Comparison of ENCODE assay signal across 27 cellular contexts in the genomic region with DNA sequence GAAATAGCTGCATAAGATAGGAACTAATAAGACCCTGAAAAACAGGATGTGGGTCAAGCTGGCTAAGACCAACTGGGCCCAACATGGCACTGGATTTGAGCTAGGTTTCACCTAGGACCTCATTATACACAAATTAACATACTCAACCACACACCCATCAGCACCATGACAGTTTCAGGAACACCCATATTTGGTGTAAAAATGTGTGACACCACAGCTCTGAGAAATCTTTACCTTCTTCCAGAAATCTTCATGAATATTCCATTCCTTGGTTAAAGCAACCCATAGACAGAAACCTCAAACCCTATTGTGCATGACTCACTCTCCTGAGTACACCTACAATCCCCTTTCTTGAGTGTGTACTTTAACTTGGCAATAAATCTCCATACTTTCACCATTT.
A peak's percentile ranks its signal among the peaks of the same experiment; 100 is the strongest.
DNase-seq lines count a peak whose midpoint lies in the region; ATAC-seq and TF ChIP-seq lines count a peak whose summit lies in the region.
"Had no signal": no experiment of that assay in that cellular context is flagged by ENCODE, and none has a peak within 500 bp of the region (broad histone marks: within the 10 kb centered on the region; RNA-seq: fewer than 3 reads in every experiment).

No MANE protein-coding gene starts in this region.

- H2AFZ ChIP-seq in PC-3 (ENCODE audit: low read length), result no peak overlapping the region

- H3K9ac ChIP-seq in PC-3 (ENCODE audit: low read length), result no peak overlapping the region

- no peaks in the 10 kb centered on the region for H3K27me3 Mint-ChIP-seq in activated CD4-positive, alpha-beta memory T cell treated with anti-CD3 and anti-CD28 coated beads, Interleukin-2, amount 10 ng/mL, durations not matched to agents 7 days and 5 days
- no peaks in the 10 kb centered on the region for H3K27me3 Mint-ChIP-seq in activated CD4-positive, alpha-beta memory T cell treated with anti-CD3 and anti-CD28 coated beads for 36 hours
- H3K27me3 Mint-ChIP-seq: activated CD4-positive, alpha-beta T cell treated with anti-CD3 and anti-CD28 coated beads, Interleukin-2, amount 10 ng/mL, durations not matched to agents 7 days and 5 days; activated naive CD4-positive, alpha-beta T cell treated with anti-CD3 and anti-CD28 coated beads, Interleukin-2, amount 50 U/mL, for 24 hours had no signal

- H3K27ac Mint-ChIP-seq in activated CD4-positive, alpha-beta memory T cell treated with anti-CD3 and anti-CD28 coated beads, Interleukin-2, amount 10 ng/mL, durations not matched to agents 7 days and 5 days, result peak overlapping the region; percentile 47
- H3K27ac Mint-ChIP-seq in activated CD4-positive, alpha-beta memory T cell treated with anti-CD3 and anti-CD28 coated beads for 36 hours, result no peak overlapping the region
- H3K27ac Mint-ChIP-seq: activated CD4-positive, alpha-beta T cell treated with anti-CD3 and anti-CD28 coated beads, Interleukin-2, amount 10 ng/mL, durations not matched to agents 7 days and 5 days; activated naive CD4-positive, alpha-beta T cell treated with anti-CD3 and anti-CD28 coated beads, Interleukin-2, amount 50 U/mL, for 24 hours had no signal

- CTCF ChIA-PET in activated CD4-positive, alpha-beta memory T cell treated with anti-CD3 and anti-CD28 coated beads, Interleukin-2, amount 10 ng/mL, durations not matched to agents 7 days and 5 days (lab: Charles Lee), result no interaction called here
- CTCF ChIA-PET in activated CD4-positive, alpha-beta memory T cell treated with anti-CD3 and anti-CD28 coated beads for 36 hours (lab: Charles Lee), result no interaction called here
- CTCF ChIA-PET in PC-3 (lab: Charles Lee), result no interaction called here

- H3K27ac ChIP-seq in PC-3 (ENCODE audit: low read length), result no peak overlapping the region
- H3K27ac ChIP-seq: A549, breast epithelium, spleen, upper lobe of right lung had no signal

- in situ Hi-C loops in astrocyte of the cerebellum (cut with HindIII; ENCODE audit: low sequenced_read_pairs), result no loop called here

- H3K4me1 ChIP-seq in PC-3 (ENCODE audit: insufficient read depth, low read length), result peaks cover 49% of the 10 kb centered on the region
- H3K4me1 ChIP-seq: A549, breast epithelium, spleen, upper lobe of right lung had no signal

- no peak overlapping the region for H3K4me3 Mint-ChIP-seq in activated CD4-positive, alpha-beta memory T cell treated with anti-CD3 and anti-CD28 coated beads, Interleukin-2, amount 10 ng/mL, durations not matched to agents 7 days and 5 days
- no peak overlapping the region for H3K4me3 Mint-ChIP-seq in activated CD4-positive, alpha-beta memory T cell treated with anti-CD3 and anti-CD28 coated beads for 36 hours
- H3K4me3 Mint-ChIP-seq: activated CD4-positive, alpha-beta T cell treated with anti-CD3 and anti-CD28 coated beads, Interleukin-2, amount 10 ng/mL, durations not matched to agents 7 days and 5 days; activated naive CD4-positive, alpha-beta T cell treated with anti-CD3 and anti-CD28 coated beads, Interleukin-2, amount 50 U/mL, for 24 hours had no signal

- H3K9me3 ChIP-seq in PC-3 (ENCODE audit: low read length), result no peaks in the 10 kb centered on the region
- H3K9me3 ChIP-seq: A549, BE2C, upper lobe of right lung had no signal

- intact Hi-C loops in activated CD4-positive, alpha-beta memory T cell treated with anti-CD3 and anti-CD28 coated beads for 36 hours (cut with micrococcal nuclease), result no loop called here
- intact Hi-C loops in PC-3 (cut with micrococcal nuclease), result no loop called here

- peaks cover 13% of the 10 kb centered on the region for H3K4me1 Mint-ChIP-seq in activated CD4-positive, alpha-beta memory T cell treated with anti-CD3 and anti-CD28 coated beads, Interleukin-2, amount 10 ng/mL, durations not matched to agents 7 days and 5 days
- H3K4me1 Mint-ChIP-seq in activated CD4-positive, alpha-beta memory T cell treated with anti-CD3 and anti-CD28 coated beads for 36 hours (ENCODE audit: low read depth), result peaks cover 8% of the 10 kb centered on the region
- H3K4me1 Mint-ChIP-seq: activated naive CD4-positive, alpha-beta T cell treated with anti-CD3 and anti-CD28 coated beads, Interleukin-2, amount 50 U/mL, for 24 hours had no signal

- POLR2A ChIA-PET in activated CD4-positive, alpha-beta memory T cell treated with anti-CD3 and anti-CD28 coated beads, Interleukin-2, amount 10 ng/mL, durations not matched to agents 7 days and 5 days (lab: Charles Lee), result no interaction called here
- POLR2A ChIA-PET in activated CD4-positive, alpha-beta memory T cell treated with anti-CD3 and anti-CD28 coated beads for 36 hours (lab: Charles Lee), result no interaction called here
- POLR2A ChIA-PET in PC-3 (lab: Charles Lee; ENCODE audit: unreplicated experiment), result no interaction called here

- no peaks in the 10 kb centered on the region for H3K36me3 ChIP-seq in PC-3 (ENCODE audit: low read depth, low read length)
- H3K36me3 ChIP-seq: BE2C, breast epithelium, HAP-1, spleen, upper lobe of right lung had no signal

- H3K9me2 ChIP-seq in PC-3 (replicated peaks; ENCODE audit: low read length), result no peaks in the 10 kb centered on the region

- peaks cover 5% of the 10 kb centered on the region for H3F3A ChIP-seq in PC-3 (ENCODE audit: low read length, unreplicated experiment)

- no peaks in the 10 kb centered on the region for H3K79me2 ChIP-seq in PC-3 (ENCODE audit: low read length)

- no peak for TF ChIP-seq CTCF in PC-3 (conservative IDR thresholded peaks at IDR 0.05; ENCODE audit: low read depth, low read length)
- no peak for TF ChIP-seq CTCF in astrocyte of the cerebellum (IDR thresholded peaks at IDR 0.05; ENCODE audit: low read depth, low read length, missing control alignments)

- H3K27me3 ChIP-seq in PC-3 (ENCODE audit: low read length), result no peaks in the 10 kb centered on the region
- H3K27me3 ChIP-seq: BE2C, breast epithelium, spleen, upper lobe of right lung had no signal

- no peaks in the 10 kb centered on the region for H4K20me1 ChIP-seq in PC-3 (ENCODE audit: low read length)

- peak; percentile 60 for ATAC-seq in PC-3
- peak; percentile 87 for ATAC-seq in stimulated activated naive CD8-positive, alpha-beta T cell treated with anti-CD3 and anti-CD28 coated beads, Interleukin-15, Interleukin-2, amounts not matched to agents 100 U/mL and 50 U/mL, for 24 hours
- ATAC-seq: A549, upper lobe of right lung had no signal

- H3K9me3 Mint-ChIP-seq in activated CD4-positive, alpha-beta memory T cell treated with anti-CD3 and anti-CD28 coated beads, Interleukin-2, amount 10 ng/mL, durations not matched to agents 7 days and 5 days, result peaks cover 4% of the 10 kb centered on the region
- no peaks in the 10 kb centered on the region for H3K9me3 Mint-ChIP-seq in activated CD4-positive, alpha-beta memory T cell treated with anti-CD3 and anti-CD28 coated beads for 36 hours
- H3K9me3 Mint-ChIP-seq: activated CD4-positive, alpha-beta T cell treated with anti-CD3 and anti-CD28 coated beads, Interleukin-2, amount 10 ng/mL, durations not matched to agents 7 days and 5 days; activated naive CD4-positive, alpha-beta T cell treated with anti-CD3 and anti-CD28 coated beads, Interleukin-2, amount 50 U/mL, for 24 hours had no signal

- BruUV-seq in PC-3 (replicated peaks; lab: Mats Ljungman, UMichigan), result no TSS peak

- no peak overlapping the region for H3K4me3 ChIP-seq in PC-3 (ENCODE audit: low read length)
- no peak overlapping the region for H3K4me3 ChIP-seq in astrocyte of the cerebellum (ENCODE audit: low read depth, low read length)
- H3K4me3 ChIP-seq: A549, breast epithelium, HAP-1, spleen, upper lobe of right lung had no signal

- no peak overlapping the region for H3K4me2 ChIP-seq in PC-3 (ENCODE audit: low read length)
- H3K4me2 ChIP-seq: A549 had no signal

- H3K36me3 Mint-ChIP-seq in activated CD4-positive, alpha-beta memory T cell treated with anti-CD3 and anti-CD28 coated beads, Interleukin-2, amount 10 ng/mL, durations not matched to agents 7 days and 5 days (ENCODE audit: low read depth), result no peaks in the 10 kb centered on the region
- H3K36me3 Mint-ChIP-seq in activated CD4-positive, alpha-beta memory T cell treated with anti-CD3 and anti-CD28 coated beads for 36 hours, result no peaks in the 10 kb centered on the region
- H3K36me3 Mint-ChIP-seq: activated naive CD4-positive, alpha-beta T cell treated with anti-CD3 and anti-CD28 coated beads, Interleukin-2, amount 50 U/mL, for 24 hours had no signal

- peak; percentile 24 for DNase-seq in activated CD4-positive, alpha-beta memory T cell treated with anti-CD3 and anti-CD28 coated beads, Interleukin-2, amount 10 ng/mL, durations not matched to agents 7 days and 5 days
- DNase-seq in activated CD4-positive, alpha-beta memory T cell treated with anti-CD3 and anti-CD28 coated beads for 36 hours, result no peak
- DNase-seq in PC-3 (peak; percentile 89), astrocyte of the cerebellum (ENCODE audit: low read depth) (peak; percentile 63), COLO668 (lab: John Stamatoyannopoulos, UW; ENCODE audit: unreplicated experiment) (no peak), GM19240 (ENCODE audit: insufficient read length, low spot score) (no peak), NCI-H1092 (lab: John Stamatoyannopoulos, UW) (no peak)
- no peak for DNase-seq in stimulated activated naive CD8-positive, alpha-beta T cell treated with anti-CD3 and anti-CD28 coated beads, Interleukin-15, Interleukin-2, amounts not matched to agents 100 U/mL and 50 U/mL, for 24 hours
- DNase-seq: activated CD4-positive, alpha-beta T cell treated with anti-CD3 and anti-CD28 coated beads, Interleukin-2, amount 10 ng/mL, durations not matched to agents 7 days and 5 days; BE2C; COR-L47; DND-41; foreskin fibroblast; hypothalamus; KG1; kidney; NCI-H1092 treated with DMSO at 0.1 percent for 48 hours; NCI-H2029 treated with DMSO at 0.1 percent for 48 hours; NCI-H510A; occipital lobe; Right ventricle myocardium superior; spleen; upper lobe of right lung had no signal

Comparison
In these comparisons a context has a peak if more than half of its experiments do, and no peak if none do; other contexts are left out.
1. DNase-seq: peak in activated CD4-positive, alpha-beta memory T cell treated with anti-CD3 and anti-CD28 coated beads, Interleukin-2, amount 10 ng/mL, durations not matched to agents 7 days and 5 days (single experiment), PC-3 (single experiment) and astrocyte of the cerebellum (single experiment); none in activated CD4-positive, alpha-beta memory T cell treated with anti-CD3 and anti-CD28 coated beads for 36 hours (single experiment), stimulated activated naive CD8-positive, alpha-beta T cell treated with anti-CD3 and anti-CD28 coated beads, Interleukin-15, Interleukin-2, amounts not matched to agents 100 U/mL and 50 U/mL, for 24 hours (single experiment), COLO668 (single experiment), GM19240 (single experiment) and NCI-H1092 (single experiment).